1 cellular context compared by ENCODE assay signal in the genomic region with DNA sequence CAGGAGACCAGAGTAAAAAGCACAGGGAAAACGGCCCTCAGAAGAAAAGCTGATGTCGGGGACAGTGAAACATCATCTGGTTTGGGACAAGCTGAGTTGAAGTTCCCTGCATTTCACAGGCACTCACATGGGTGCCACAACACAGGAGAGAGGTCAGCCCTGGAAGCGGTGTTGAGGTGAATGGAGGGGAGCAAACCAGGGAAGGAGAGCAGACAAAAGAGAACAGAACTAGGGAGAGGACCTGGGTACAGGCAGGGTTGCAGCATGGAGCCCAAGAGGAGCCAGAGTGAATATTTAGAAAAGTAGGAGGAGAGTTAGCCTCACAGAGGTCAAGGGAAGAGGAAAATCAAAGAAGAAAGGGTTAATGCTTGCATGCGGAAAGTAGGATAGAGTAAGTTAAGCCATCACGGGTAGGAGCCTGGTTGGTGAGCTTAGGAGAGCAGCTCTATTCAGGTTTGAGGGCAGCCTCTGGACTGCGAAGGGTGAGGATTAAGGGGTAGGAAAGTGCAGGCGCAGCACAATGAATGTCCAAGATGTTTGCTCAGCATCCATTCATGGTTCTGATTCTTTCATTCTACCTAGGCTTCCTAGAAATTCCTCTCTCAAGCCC.
TF ChIP-seq lines count a peak whose summit lies in the region.

No MANE protein-coding gene starts in this region.

TF ChIP-seq in WTC11, 78 proteins besides CTCF, POLR2A, EP300 and RAD21:
- TF ChIP-seq PREB (CRISPR knock-in tag; IDR thresholded peaks at IDR 0.05; ENCODE audit: borderline replicate concordance) (no peak), ZNF423 (CRISPR knock-in tag; IDR thresholded peaks at IDR 0.05) (no peak), ETV6 (CRISPR knock-in tag; IDR thresholded peaks at IDR 0.05) (no peak), NFE2L1 (CRISPR knock-in tag; IDR thresholded peaks at IDR 0.05) (no peak), TEAD4 (CRISPR knock-in tag; IDR thresholded peaks at IDR 0.05) (no peak), JAZF1 (CRISPR knock-in tag; IDR thresholded peaks at IDR 0.05) (no peak), GABPB1 (CRISPR knock-in tag; IDR thresholded peaks at IDR 0.05) (no peak), STAT6 (CRISPR knock-in tag; conservative IDR thresholded peaks at IDR 0.05; ENCODE audit: low read depth) (no peak), NR3C1 (CRISPR knock-in tag; conservative IDR thresholded peaks at IDR 0.05; ENCODE audit: low read depth) (no peak), GTF2I (CRISPR knock-in tag; conservative IDR thresholded peaks at IDR 0.05) (no peak), FOXK1 (CRISPR knock-in tag; IDR thresholded peaks at IDR 0.05) (no peak), NFATC4 (CRISPR knock-in tag; IDR thresholded peaks at IDR 0.05) (no peak)
